ENCODE assay signal across 8 cellular contexts in genomic region chr1:113904292-113904673, GRCh38. TPM values are rescaled to one million over a fixed set of nuclear protein-coding genes. Genes with fewer than 3 reads are reported as not detected.
DNase-seq lines count a peak whose midpoint lies in the region; ATAC-seq, FAIRE-seq and TF ChIP-seq lines count a peak whose summit lies in the region.

No MANE protein-coding gene starts in this region.

- TF ChIP-seq POLR2A in lower leg skin (IDR thresholded peaks at IDR 0.05): no peak

- H3K27me3 Mint-ChIP-seq in activated T-cell treated with anti-CD3 and anti-CD28 coated beads, Interleukin-2, amount 50 U/mL, for 24 hours: no peaks in the 10 kb centered on the region
- H3K27me3 Mint-ChIP-seq in MCF 10A (ENCODE audit: insufficient read depth, unreplicated experiment): no peaks in the 10 kb centered on the region

- H3K4me3 ChIP-seq in lower leg skin (ENCODE audit: low read depth, poor library complexity, severe bottlenecking) (peak overlapping the region; percentile 58), upper lobe of right lung (peak overlapping the region; percentile 76)

- intact Hi-C loops in MCF 10A (cut with micrococcal nuclease) (loop anchor here (2.0 to 10.0 kb wide), 3 partner anchors 145 to 763 kb away; partner anchors contain the start of gene PHTF1), lower leg skin (cut with DNase I; ENCODE audit: low total_unique reads) (loop anchor here (10.0 kb wide), 1 partner anchor 69 kb away; no protein-coding TSS in a partner anchor), upper lobe of right lung (cut with DNase I) (no loop called here)

- TF ChIP-seq CTCF in MCF 10A (IDR thresholded peaks at IDR 0.05; ENCODE audit: unreplicated experiment) (no peak), lower leg skin (IDR thresholded peaks at IDR 0.05) (no peak), upper lobe of right lung (IDR thresholded peaks at IDR 0.05) (no peak)

- no peak for DNase-seq in activated T-cell treated with anti-CD3 and anti-CD28 coated beads, Interleukin-2, amount 50 U/mL, for 24 hours
- no peak for DNase-seq in activated T-cell treated with anti-CD3 and anti-CD28 coated beads, Interleukin-2, amount 50 U/mL, for 48 hours
- peak; percentile 68 for DNase-seq in NCI-H748 treated with DMSO at 0.1 percent for 48 hours (lab: John Stamatoyannopoulos, UW)
- DNase-seq in MCF 10A (ENCODE audit: unreplicated experiment): no peak
- DNase-seq in lower leg skin (ENCODE audit: low spot score in 2 of 2): no peak
- DNase-seq in upper lobe of right lung: no peak
- DNase-seq in RCC 7860 (ENCODE audit: low spot score): no peak

- no peaks in the 10 kb centered on the region for H3K9me3 Mint-ChIP-seq in activated T-cell treated with anti-CD3 and anti-CD28 coated beads, Interleukin-2, amount 50 U/mL, for 24 hours
- H3K9me3 Mint-ChIP-seq in MCF 10A (ENCODE audit: unreplicated experiment): no peaks in the 10 kb centered on the region

- H3K27ac ChIP-seq in upper lobe of right lung: peak overlapping the region; percentile 88

- H3K9me3 ChIP-seq in upper lobe of right lung: no peaks in the 10 kb centered on the region

- peaks cover 36% of the 10 kb centered on the region for H3K36me3 ChIP-seq in upper lobe of right lung

- H3K27ac Mint-ChIP-seq in activated T-cell treated with anti-CD3 and anti-CD28 coated beads, Interleukin-2, amount 50 U/mL, for 24 hours: peak overlapping the region; percentile 98
- peak overlapping the region; percentile 94 for H3K27ac Mint-ChIP-seq in MCF 10A (ENCODE audit: low read depth, unreplicated experiment)

- no peak for FAIRE-seq in RCC 7860 (lab: Jason Lieb, UNC)

- peaks cover 61% of the 10 kb centered on the region for H3K4me1 Mint-ChIP-seq in activated T-cell treated with anti-CD3 and anti-CD28 coated beads, Interleukin-2, amount 50 U/mL, for 24 hours (ENCODE audit: low read depth)
- H3K4me1 Mint-ChIP-seq in MCF 10A (ENCODE audit: insufficient read depth, unreplicated experiment): no peaks in the 10 kb centered on the region

- POLR2A ChIA-PET in MCF 10A (lab: Yijun Ruan, JAX): interaction anchor here (0.7 to 9.1 kb wide), 18 partner anchors 9 to 831 kb away, joined by 3 to 228 read pairs (median 4); partner anchors contain the start of genes DENND2C, HIPK1, LRIG2 and MAGI3

- peaks cover 10% of the 10 kb centered on the region for H3K4me1 ChIP-seq in upper lobe of right lung

- H3K36me3 Mint-ChIP-seq in activated T-cell treated with anti-CD3 and anti-CD28 coated beads, Interleukin-2, amount 50 U/mL, for 24 hours (ENCODE audit: low read depth): peaks cover 85% of the 10 kb centered on the region
- peaks cover 30% of the 10 kb centered on the region for H3K36me3 Mint-ChIP-seq in MCF 10A (ENCODE audit: insufficient read depth, unreplicated experiment)

- 0 to 1% methylated on average over 11 of the region's 11 CpGs for WGBS in lower leg skin, 2 donors

- H3K27me3 ChIP-seq in upper lobe of right lung: no peaks in the 10 kb centered on the region

- BruUV-seq in MCF 10A (replicated peaks; lab: Mats Ljungman, UMichigan): TSS peak; percentile 60

- peak overlapping the region; percentile 98 for H3K4me3 Mint-ChIP-seq in activated T-cell treated with anti-CD3 and anti-CD28 coated beads, Interleukin-2, amount 50 U/mL, for 24 hours
- H3K4me3 Mint-ChIP-seq in MCF 10A (ENCODE audit: unreplicated experiment): peak overlapping the region; percentile 95

- CTCF ChIA-PET in MCF 10A (lab: Yijun Ruan, JAX): interaction anchor here (0.6 to 3.5 kb wide), 12 partner anchors 8 to 111 kb away, joined by 3 to 48 read pairs (median 4); partner anchors contain the start of gene HIPK1

- peak; percentile 33 for ATAC-seq in HG02885 (IDR thresholded peaks at IDR 0.05; ENCODE audit: poor library complexity, unreplicated experiment)
- no peak for ATAC-seq in upper lobe of right lung

RNA-seq across cellular contexts. Expression of gene AP4B1, which starts 0.3 kb away (rescaled TPM):
- total RNA-seq in MCF 10A (2022): 20.4 and 21.3 TPM in 2 replicates
- 10 to 100 TPM in 1 of 4 donors, 1 to 10 TPM in 3; 5.3 to 19.1 (median 5.9) TPM for total RNA-seq in lower leg skin
- total RNA-seq in upper lobe of right lung: 16.1 TPM

RNA-seq across cellular contexts. Expression of gene DCLRE1B, which starts 0.8 kb away (rescaled TPM):
- total RNA-seq in MCF 10A (2022) (6.9 and 8.1 TPM in 2 replicates), lower leg skin (1 to 10 TPM; 2.1 to 4.4 (median 3.5) TPM), upper lobe of right lung (6.6 TPM)

RNA-seq across cellular contexts. Expression of gene BCL2L15, which starts 16.9 kb away (rescaled TPM):
- 0.27 and 2.3 TPM in 2 replicates for total RNA-seq in MCF 10A (2022)
- total RNA-seq in lower leg skin: 10 to 100 TPM in 1 of 4 donors, 1 to 10 TPM in 1, under 1 TPM in 1, not detected in 1; 0.17 to 86.4 (median 1.4) TPM
- 1.8 TPM for total RNA-seq in upper lobe of right lung

RNA-seq across cellular contexts. Expression of gene HIPK1, which starts 24.8 kb away (rescaled TPM):
- total RNA-seq in MCF 10A (2022) (46.7 and 50.2 TPM in 2 replicates), lower leg skin (10 to 100 TPM; 47.6 to 58.3 (median 54.5) TPM), upper lobe of right lung (77.8 TPM)

RNA-seq across cellular contexts. Expression of gene PTPN22, which starts 32.8 kb away (rescaled TPM):
- total RNA-seq in MCF 10A (2022): 0.42 and 0.89 TPM in 2 replicates
- 1 to 10 TPM in 1 of 4 donors, under 1 TPM in 3; 0.56 to 2.3 (median 0.75) TPM for total RNA-seq in lower leg skin
- total RNA-seq in upper lobe of right lung: 12.2 TPM
